ENCODE assay signal across 21 cellular contexts in the genomic region with DNA sequence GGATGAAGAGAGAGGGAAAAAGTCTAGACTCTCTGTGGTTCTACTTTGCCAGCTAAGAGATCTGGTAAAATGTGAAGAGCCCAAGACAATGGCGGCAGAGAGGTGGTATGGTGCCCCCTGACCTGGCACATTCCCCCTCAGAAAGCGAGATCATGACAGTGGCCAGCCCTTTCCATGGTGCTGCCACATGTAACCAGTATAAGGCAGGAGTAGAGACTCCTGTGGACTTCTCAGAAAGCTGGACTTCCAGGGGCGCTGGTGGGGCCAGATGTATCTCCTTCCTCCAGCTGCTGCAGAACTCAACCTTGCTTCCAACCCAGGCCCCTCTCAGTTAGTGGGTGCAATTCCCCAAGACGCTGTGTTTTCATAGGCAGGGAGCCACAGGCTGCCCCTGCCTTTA. TPM values are rescaled to one million over a fixed set of nuclear protein-coding genes. Genes with fewer than 3 reads are reported as not detected.
A peak's percentile ranks its signal among the peaks of the same experiment; 100 is the strongest.
DNase-seq lines count a peak whose midpoint lies in the region; ATAC-seq and TF ChIP-seq lines count a peak whose summit lies in the region.
"Had no signal": no experiment of that assay in that cellular context is flagged by ENCODE, and none has a peak within 500 bp of the region (broad histone marks: within the 10 kb centered on the region; RNA-seq: fewer than 3 reads in every experiment).

No MANE protein-coding gene starts in this region.

- H3K27ac ChIP-seq in RWPE1 (peak overlapping the region; percentile 75), coronary artery (no peak overlapping the region)

- no peak for TF ChIP-seq CTCF in RWPE1 (conservative IDR thresholded peaks at IDR 0.05; ENCODE audit: low read depth)
- TF ChIP-seq CTCF in coronary artery (IDR thresholded peaks at IDR 0.05), result no peak

- peak; percentile 1 for DNase-seq in HEK293T (ENCODE audit: extremely low spot score)
- peak; percentile 0 for DNase-seq in HT-29 (ENCODE audit: low spot score)
- no peak for DNase-seq in RWPE1 (ENCODE audit: low spot score)
- DNase-seq in coronary artery (ENCODE audit: low spot score), result peak; percentile 43
- no peak for DNase-seq in activated T-helper 2 cell treated with anti-CD3 and anti-CD28 coated beads, Interferon-gamma antibody, Interleukin-2, Interleukin-4, amounts not matched to agents 10 μg/mL and 5 μg/mL and 100 μg/mL, durations not matched to agents 14 hours and 24 hours and 36 hours (ENCODE audit: low spot score)
- DNase-seq in MV-4-11 (lab: John Stamatoyannopoulos, UW), result no peak
- DNase-seq: C1 segment of cervical spinal cord; Calu3; CD4-positive, alpha-beta memory T cell; COR-L47; DMS53; DMS79 treated with DMSO at 0.1 percent for 48 hours; GF-D8; GOT3 had no signal

- no peaks in the 10 kb centered on the region for H3K36me3 Mint-ChIP-seq in activated T-helper 2 cell treated with anti-CD3 and anti-CD28 coated beads, Interferon-gamma antibody, Interleukin-2, Interleukin-4, amounts not matched to agents 10 μg/mL and 5 μg/mL and 100 μg/mL, durations not matched to agents 14 hours and 24 hours and 36 hours (ENCODE audit: low read depth)
- H3K36me3 Mint-ChIP-seq: CD4-positive, alpha-beta memory T cell had no signal

- intact Hi-C loops in activated T-helper 2 cell treated with anti-CD3 and anti-CD28 coated beads, Interferon-gamma antibody, Interleukin-2, Interleukin-4, amounts not matched to agents 10 μg/mL and 5 μg/mL and 100 μg/mL, durations not matched to agents 14 hours and 24 hours and 36 hours (cut with micrococcal nuclease), result no loop called here

- no peak overlapping the region for H3K4me3 Mint-ChIP-seq in activated T-helper 2 cell treated with anti-CD3 and anti-CD28 coated beads, Interferon-gamma antibody, Interleukin-2, Interleukin-4, amounts not matched to agents 10 μg/mL and 5 μg/mL and 100 μg/mL, durations not matched to agents 14 hours and 24 hours and 36 hours (ENCODE audit: low read depth)

- H3K27me3 Mint-ChIP-seq in activated T-helper 2 cell treated with anti-CD3 and anti-CD28 coated beads, Interferon-gamma antibody, Interleukin-2, Interleukin-4, amounts not matched to agents 10 μg/mL and 5 μg/mL and 100 μg/mL, durations not matched to agents 14 hours and 24 hours and 36 hours (ENCODE audit: low read depth), result peaks cover 14% of the 10 kb centered on the region
- H3K27me3 Mint-ChIP-seq: CD4-positive, alpha-beta memory T cell had no signal

- no peak overlapping the region for H3K27ac Mint-ChIP-seq in activated T-helper 2 cell treated with anti-CD3 and anti-CD28 coated beads, Interferon-gamma antibody, Interleukin-2, Interleukin-4, amounts not matched to agents 10 μg/mL and 5 μg/mL and 100 μg/mL, durations not matched to agents 14 hours and 24 hours and 36 hours

- no peaks in the 10 kb centered on the region for H3K9me3 Mint-ChIP-seq in activated T-helper 2 cell treated with anti-CD3 and anti-CD28 coated beads, Interferon-gamma antibody, Interleukin-2, Interleukin-4, amounts not matched to agents 10 μg/mL and 5 μg/mL and 100 μg/mL, durations not matched to agents 14 hours and 24 hours and 36 hours

- H3K4me1 Mint-ChIP-seq in activated T-helper 2 cell treated with anti-CD3 and anti-CD28 coated beads, Interferon-gamma antibody, Interleukin-2, Interleukin-4, amounts not matched to agents 10 μg/mL and 5 μg/mL and 100 μg/mL, durations not matched to agents 14 hours and 24 hours and 36 hours (ENCODE audit: low read depth), result peaks cover 9% of the 10 kb centered on the region

- CTCF ChIA-PET in HEK293T (lab: Yijun Ruan, JAX) (no interaction called here), RWPE1 (lab: Yijun Ruan, JAX) (no interaction called here)

- H3K4me3 ChIP-seq in coronary artery, result no peak overlapping the region
- H3K4me3 ChIP-seq: HAP-1 had no signal

- ATAC-seq in HG03039 (IDR thresholded peaks at IDR 0.05; ENCODE audit: unreplicated experiment) (no peak), GM18520 (IDR thresholded peaks at IDR 0.05; ENCODE audit: unreplicated experiment) (no peak)

- POLR2A ChIA-PET in HEK293T (lab: Yijun Ruan, JAX) (no interaction called here), RWPE1 (lab: Yijun Ruan, JAX; ENCODE audit: low non-redundant PET) (no interaction called here)

TF ChIP-seq in HEK293T, 16 proteins besides CTCF, POLR2A, EP300 and RAD21:
- TF ChIP-seq BHLHE40 (IDR thresholded peaks at IDR 0.05; ENCODE audit: borderline replicate concordance), result no peak
- no peak for TF ChIP-seq LEF1 (IDR thresholded peaks at IDR 0.05; ENCODE audit: borderline replicate concordance)

RNA-seq across cellular contexts. Expression of a gene that starts 9.6 kb away (rescaled TPM):
- not detected in 2 replicates for total RNA-seq in HT-29 (2014; rRNA removed; shearing (Covaris generic))
- total RNA-seq in activated T-helper 2 cell treated with anti-CD3 and anti-CD28 coated beads, Interferon-gamma antibody, Interleukin-2, Interleukin-4, amounts not matched to agents 10 μg/mL and 5 μg/mL and 100 μg/mL, durations not matched to agents 14 hours and 24 hours and 36 hours, result not detected in 2 replicates
- total RNA-seq: A172; A673; Calu3; CD4-positive, alpha-beta memory T cell; Daoy; G401 had no signal

RNA-seq across cellular contexts. Expression of a gene that starts 24.6 kb away (rescaled TPM):
- total RNA-seq in HT-29 (2014; rRNA removed; shearing (Covaris generic)), result not detected in 2 replicates
- not detected in 2 replicates for total RNA-seq in activated T-helper 2 cell treated with anti-CD3 and anti-CD28 coated beads, Interferon-gamma antibody, Interleukin-2, Interleukin-4, amounts not matched to agents 10 μg/mL and 5 μg/mL and 100 μg/mL, durations not matched to agents 14 hours and 24 hours and 36 hours
- total RNA-seq: A172; A673; Calu3; CD4-positive, alpha-beta memory T cell; Daoy; G401 had no signal

RNA-seq across cellular contexts. Expression of a gene that starts 47.1 kb away (rescaled TPM):
- total RNA-seq in HT-29 (2014; rRNA removed; shearing (Covaris generic)), result 43.4 and 51.1 TPM in 2 replicates
- total RNA-seq in activated T-helper 2 cell treated with anti-CD3 and anti-CD28 coated beads, Interferon-gamma antibody, Interleukin-2, Interleukin-4, amounts not matched to agents 10 μg/mL and 5 μg/mL and 100 μg/mL, durations not matched to agents 14 hours and 24 hours and 36 hours, result 40.5 and 41.7 TPM in 2 replicates

RNA-seq across cellular contexts. Expression of a gene that starts 47.8 kb away (rescaled TPM):
- 269 and 280 TPM in 2 replicates for total RNA-seq in HT-29 (2014; rRNA removed; shearing (Covaris generic))
- total RNA-seq in activated T-helper 2 cell treated with anti-CD3 and anti-CD28 coated beads, Interferon-gamma antibody, Interleukin-2, Interleukin-4, amounts not matched to agents 10 μg/mL and 5 μg/mL and 100 μg/mL, durations not matched to agents 14 hours and 24 hours and 36 hours, result 82.8 and 86.4 TPM in 2 replicates

RNA-seq across cellular contexts. Expression of a gene that starts 58.9 kb away (rescaled TPM):
- not detected in 2 replicates for total RNA-seq in HT-29 (2014; rRNA removed; shearing (Covaris generic))
- not detected in 2 replicates for total RNA-seq in activated T-helper 2 cell treated with anti-CD3 and anti-CD28 coated beads, Interferon-gamma antibody, Interleukin-2, Interleukin-4, amounts not matched to agents 10 μg/mL and 5 μg/mL and 100 μg/mL, durations not matched to agents 14 hours and 24 hours and 36 hours
- total RNA-seq: A172; A673; Calu3; CD4-positive, alpha-beta memory T cell; G401 had no signal

Comparison
In these comparisons a context has a peak if more than half of its experiments do, and no peak if none do; other contexts are left out.
1. DNase-seq: peak in HEK293T (single experiment), HT-29 (single experiment) and coronary artery (single experiment); none in RWPE1 (single experiment), activated T-helper 2 cell treated with anti-CD3 and anti-CD28 coated beads, Interferon-gamma antibody, Interleukin-2, Interleukin-4, amounts not matched to agents 10 μg/mL and 5 μg/mL and 100 μg/mL, durations not matched to agents 14 hours and 24 hours and 36 hours (single experiment) and MV-4-11 (single experiment).